In genomic region chr12:24393105-24393504, GRCh38 we compare ENCODE assay signal across 22 cellular contexts.
DNase-seq lines count a peak whose midpoint lies in the region; ATAC-seq, FAIRE-seq and TF ChIP-seq lines count a peak whose summit lies in the region.
"Had no signal": no experiment of that assay in that cellular context is flagged by ENCODE, and none has a peak within 500 bp of the region (broad histone marks: within the 10 kb centered on the region; RNA-seq: fewer than 3 reads in every experiment).

No MANE protein-coding gene starts in this region.

- CTCF ChIA-PET in CD4-positive, alpha-beta T cell (lab: Charles Lee) = no interaction called here

- no peaks in the 10 kb centered on the region for H3K4me1 Mint-ChIP-seq in CD4-positive, alpha-beta T cell (ENCODE audit: low read depth)
- H3K4me1 Mint-ChIP-seq: CD4-positive, alpha-beta memory T cell had no signal

- no peak overlapping the region for H3K4me3 Mint-ChIP-seq in CD4-positive, alpha-beta T cell
- H3K4me3 Mint-ChIP-seq: CD4-positive, alpha-beta memory T cell had no signal

- ATAC-seq in CD4-positive, alpha-beta T cell (ENCODE audit: poor library complexity) = no peak
- ATAC-seq: GM12878 had no signal

- peak overlapping the region; percentile 82 for H3K27ac ChIP-seq in Karpas-422 (ENCODE audit: low read length)
- H3K27ac ChIP-seq in WERI-Rb-1 = no peak overlapping the region
- no peak overlapping the region for H3K27ac ChIP-seq in CD4-positive, alpha-beta T cell (ENCODE audit: low read depth, low read length)
- H3K27ac ChIP-seq: C4-2B, GM23248, HL-60 had no signal

- H3K9ac ChIP-seq in Karpas-422 (ENCODE audit: low read length) = peak overlapping the region; percentile 44; the same call in 1 of the 2 replicates
- H3K9ac ChIP-seq: GM23248 had no signal

- H2AFZ ChIP-seq in Karpas-422 (ENCODE audit: low read length) = no peak overlapping the region
- H2AFZ ChIP-seq: GM23248 had no signal

- H3K4me1 ChIP-seq in Karpas-422 (ENCODE audit: low read length) = peaks cover 29% of the 10 kb centered on the region
- H3K4me1 ChIP-seq: HAP-1 had no signal

- H3K36me3 ChIP-seq in Karpas-422 (ENCODE audit: insufficient read depth, low read length) (no peaks in the 10 kb centered on the region), WERI-Rb-1 (no peaks in the 10 kb centered on the region)
- H3K36me3 ChIP-seq: HAP-1 had no signal

- TF ChIP-seq CTCF in D721Med (IDR thresholded peaks at IDR 0.05; ENCODE audit: insufficient read depth, missing control alignments) (no peak), WERI-Rb-1 (IDR thresholded peaks at IDR 0.05; ENCODE audit: low read depth, low read length) (no peak)
- TF ChIP-seq CTCF in CD4-positive, alpha-beta T cell (IDR thresholded peaks at IDR 0.05) = no peak

- intact Hi-C loops in CD4-positive, alpha-beta T cell (cut with DNase I, micrococcal nuclease) = no loop called here

- POLR2A ChIA-PET in CD4-positive, alpha-beta T cell (lab: Charles Lee) = interaction anchor here (0.7 kb wide), 1 partner anchor 32 kb away, joined by 3 read pairs; no protein-coding TSS in a partner anchor

- H3K27me3 ChIP-seq in Karpas-422 (ENCODE audit: low read length) (no peaks in the 10 kb centered on the region), WERI-Rb-1 (ENCODE audit: insufficient read depth, low read depth, severe bottlenecking) (no peaks in the 10 kb centered on the region)
- H3K27me3 ChIP-seq in CD4-positive, alpha-beta T cell (ENCODE audit: control insufficient read depth, insufficient read depth, low read length) = no peaks in the 10 kb centered on the region

- H3K27ac Mint-ChIP-seq in CD4-positive, alpha-beta T cell = no peak overlapping the region
- H3K27ac Mint-ChIP-seq: CD4-positive, alpha-beta memory T cell; IgD-negative memory B cell had no signal

- H3K36me3 Mint-ChIP-seq in CD4-positive, alpha-beta T cell (ENCODE audit: low read depth) = no peaks in the 10 kb centered on the region
- H3K36me3 Mint-ChIP-seq: CD4-positive, alpha-beta memory T cell had no signal

- H3K27me3 Mint-ChIP-seq in CD4-positive, alpha-beta T cell = no peaks in the 10 kb centered on the region

- no peaks in the 10 kb centered on the region for H4K20me1 ChIP-seq in Karpas-422 (ENCODE audit: insufficient read depth, low read depth, low read length)

- peak overlapping the region; percentile 55 for H3K4me2 ChIP-seq in Karpas-422 (ENCODE audit: low read depth, low read length, poor library complexity, severe bottlenecking)

- H3K9me2 ChIP-seq in Karpas-422 (replicated peaks; ENCODE audit: insufficient read depth, low read length) = no peaks in the 10 kb centered on the region

- peaks cover 18% of the 10 kb centered on the region for H3K9me3 Mint-ChIP-seq in CD4-positive, alpha-beta T cell

- H3K4me3 ChIP-seq in Karpas-422 (ENCODE audit: low read length) (peak overlapping the region; percentile 25; the same call in 1 of the 2 replicates), WERI-Rb-1 (ENCODE audit: low read depth, low read length) (no peak overlapping the region)
- H3K4me3 ChIP-seq: GM12878, GM23248, HAP-1 had no signal

- H3K9me3 ChIP-seq in Karpas-422 (ENCODE audit: low read length) (peaks cover 5% of the 10 kb centered on the region; the same call in 1 of the 2 replicates), WERI-Rb-1 (ENCODE audit: severe bottlenecking) (peaks cover 5% of the 10 kb centered on the region)
- no peaks in the 10 kb centered on the region for H3K9me3 ChIP-seq in CD4-positive, alpha-beta T cell (ENCODE audit: control insufficient read depth, low read length)
- H3K9me3 ChIP-seq: HAP-1 had no signal

- peak; percentile 88 for FAIRE-seq in D721Med (lab: Jason Lieb, UNC)
- FAIRE-seq: A204.1, GM12878, GM19239 had no signal

- H3K79me2 ChIP-seq in Karpas-422 (ENCODE audit: low read length) = no peaks in the 10 kb centered on the region

- no peak for DNase-seq in D721Med (ENCODE audit: insufficient read length, low spot score)
- DNase-seq in Karpas-422 = peak; percentile 83
- DNase-seq in WERI-Rb-1 = peak; percentile 8
- no peak for DNase-seq in T-helper 9 cell
- DNase-seq in CD4-positive, alpha-beta T cell = no peak
- DNase-seq in Kasumi-1 (lab: John Stamatoyannopoulos, UW) = no peak
- DNase-seq: AML-193; Calu3; CD4-positive, alpha-beta memory T cell; DMS 273 treated with DMSO at 0.1 percent for 48 hours; DMS53; DND-41; EL; GM23248; KG1 had no signal

Comparison
In these comparisons a context has a peak if more than half of its experiments do, and no peak if none do; other contexts are left out.
1. DNase-seq: peak in Karpas-422 (single experiment) and WERI-Rb-1 (single experiment); none in D721Med (single experiment), T-helper 9 cell (single experiment), CD4-positive, alpha-beta T cell (0 of 10) and Kasumi-1 (0 of 2).